1 cellular context compared by ENCODE assay signal in the genomic region with DNA sequence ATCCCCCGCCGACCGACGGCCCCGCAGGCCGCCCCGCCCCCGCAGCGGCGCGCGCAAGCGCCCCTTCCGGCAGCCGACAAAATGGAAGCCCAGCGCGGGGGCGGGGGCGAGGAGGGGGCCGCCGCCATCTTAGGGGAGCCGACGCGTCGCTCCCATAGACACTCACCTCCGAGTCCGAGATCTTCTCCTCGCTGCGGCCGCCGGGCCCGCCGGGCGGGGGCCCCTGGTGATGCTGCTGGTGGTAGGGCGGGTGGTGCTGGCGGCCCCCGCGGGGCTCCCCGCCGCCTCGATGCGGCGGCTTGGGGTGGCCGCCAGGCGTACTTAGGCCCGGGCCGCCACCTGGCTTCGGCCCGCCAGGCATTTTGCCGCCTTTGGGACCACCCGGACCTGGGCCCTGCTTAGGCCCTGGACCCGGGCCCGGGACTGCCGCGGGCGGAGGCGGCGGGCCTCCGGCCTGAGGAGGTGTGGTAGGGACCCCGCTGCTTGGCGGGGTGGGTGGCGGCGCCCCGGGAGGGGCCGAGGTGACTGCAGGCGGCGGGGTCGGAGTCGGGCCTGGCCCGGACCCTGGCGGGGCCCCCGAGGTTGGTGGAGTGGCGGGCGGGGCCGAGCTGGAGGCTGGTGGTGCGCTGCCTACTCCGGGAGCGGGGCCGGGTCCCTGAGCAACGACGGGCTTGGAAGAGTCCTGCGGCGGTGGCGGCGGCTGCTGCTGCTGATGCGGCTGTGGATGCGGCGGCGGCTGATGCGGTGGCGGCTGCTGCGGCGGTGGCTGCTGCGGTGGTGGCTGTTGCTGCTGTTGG.
TF ChIP-seq lines count a peak whose summit lies in the region.

No MANE protein-coding gene starts in this region.

TF ChIP-seq in HCT116, 20 proteins besides CTCF, POLR2A, EP300 and RAD21 (continued from another document):
- TF ChIP-seq, protein P1, sequence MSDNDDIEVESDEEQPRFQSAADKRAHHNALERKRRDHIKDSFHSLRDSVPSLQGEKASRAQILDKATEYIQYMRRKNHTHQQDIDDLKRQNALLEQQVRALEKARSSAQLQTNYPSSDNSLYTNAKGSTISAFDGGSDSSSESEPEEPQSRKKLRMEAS (IDR thresholded peaks at IDR 0.05): peak; percentile 27; the same call in 1 of the 2 replicates
- TF ChIP-seq JUND (IDR thresholded peaks at IDR 0.05): no peak; the same call in 1 of the 2 replicates
- TF ChIP-seq POLR2AphosphoS5 (IDR thresholded peaks at IDR 0.05; ENCODE audit: low read depth, low read length): peak; percentile 68
- TF ChIP-seq, protein P2, sequence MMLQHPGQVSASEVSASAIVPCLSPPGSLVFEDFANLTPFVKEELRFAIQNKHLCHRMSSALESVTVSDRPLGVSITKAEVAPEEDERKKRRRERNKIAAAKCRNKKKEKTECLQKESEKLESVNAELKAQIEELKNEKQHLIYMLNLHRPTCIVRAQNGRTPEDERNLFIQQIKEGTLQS (IDR thresholded peaks at IDR 0.05): no peak
